In genomic region chr5:127679691-127680090, GRCh38 we compare ENCODE assay signal across 13 cellular contexts. TPM values are rescaled to one million over a fixed set of nuclear protein-coding genes. Genes with fewer than 3 reads are reported as not detected.
A peak's percentile ranks its signal among the peaks of the same experiment; 100 is the strongest.
DNase-seq lines count a peak whose midpoint lies in the region; ATAC-seq and TF ChIP-seq lines count a peak whose summit lies in the region.
"Not testable (repeated sequence)": the region's sequence is repeated elsewhere in the genome, so short reads cannot be mapped to it uniquely, and the experiment has no call there.
"Had no signal": no experiment of that assay in that cellular context is flagged by ENCODE, and none has a peak within 500 bp of the region (broad histone marks: within the 10 kb centered on the region; RNA-seq: fewer than 3 reads in every experiment).

No MANE protein-coding gene starts in this region.

- peaks cover 10% of the 10 kb centered on the region for H3K4me1 ChIP-seq in foreskin keratinocyte

- H3K27me3 ChIP-seq in foreskin keratinocyte, result not testable (repeated sequence)

- peak; percentile 35 for ATAC-seq in foreskin keratinocyte

- TF ChIP-seq CTCF in epithelial cell of esophagus (IDR thresholded peaks at IDR 0.05; ENCODE audit: insufficient read depth, low read depth, low read length, missing control alignments); foreskin keratinocyte (conservative IDR thresholded peaks at IDR 0.05): not testable (repeated sequence)

- not testable (repeated sequence) for H3K27ac ChIP-seq in foreskin keratinocyte

- not testable (repeated sequence) for H3K4me3 ChIP-seq in epithelial cell of esophagus (ENCODE audit: low read length)

- peak; percentile 9 for DNase-seq in DMS53 (lab: John Stamatoyannopoulos, UW)
- DNase-seq in NCI-H2029 treated with DMSO at 0.1 percent for 48 hours (lab: John Stamatoyannopoulos, UW), result peak; percentile 2
- peak; percentile 48 for DNase-seq in epithelial cell of esophagus (ENCODE audit: low read depth)
- peak; percentile 25 to 65 for DNase-seq in foreskin keratinocyte

RNA-seq across cellular contexts. Expression of gene CCDC192, which starts 23.5 kb away (rescaled TPM):
- not detected in 2 replicates for total RNA-seq in foreskin keratinocyte
- not detected in 2 replicates for polyA plus RNA-seq in foreskin keratinocyte
- total RNA-seq: A673; CD4-positive, alpha-beta memory T cell; CD4-positive, CD25-positive, alpha-beta regulatory T cell; CD8-positive, alpha-beta memory T cell; Daoy; G401; GM12878 had no signal
- polyA plus RNA-seq: AG04450; CD14-positive monocyte; CD4-positive, alpha-beta memory T cell; CD8-positive, alpha-beta memory T cell had no signal

RNA-seq across cellular contexts. Expression of gene CTXN3, which starts 30.8 kb away (rescaled TPM):
- not detected in 2 replicates for total RNA-seq in foreskin keratinocyte
- not detected in 2 replicates for polyA plus RNA-seq in foreskin keratinocyte
- total RNA-seq: A673; CD4-positive, alpha-beta memory T cell; CD4-positive, CD25-positive, alpha-beta regulatory T cell; CD8-positive, alpha-beta memory T cell; Daoy; G401; GM12878 had no signal
- polyA plus RNA-seq: AG04450; CD14-positive monocyte; CD4-positive, alpha-beta memory T cell; CD4-positive, CD25-positive, alpha-beta regulatory T cell; CD8-positive, alpha-beta memory T cell; GM12878 had no signal
